Comparison of ENCODE assay signal across 8 cellular contexts in the genomic region with DNA sequence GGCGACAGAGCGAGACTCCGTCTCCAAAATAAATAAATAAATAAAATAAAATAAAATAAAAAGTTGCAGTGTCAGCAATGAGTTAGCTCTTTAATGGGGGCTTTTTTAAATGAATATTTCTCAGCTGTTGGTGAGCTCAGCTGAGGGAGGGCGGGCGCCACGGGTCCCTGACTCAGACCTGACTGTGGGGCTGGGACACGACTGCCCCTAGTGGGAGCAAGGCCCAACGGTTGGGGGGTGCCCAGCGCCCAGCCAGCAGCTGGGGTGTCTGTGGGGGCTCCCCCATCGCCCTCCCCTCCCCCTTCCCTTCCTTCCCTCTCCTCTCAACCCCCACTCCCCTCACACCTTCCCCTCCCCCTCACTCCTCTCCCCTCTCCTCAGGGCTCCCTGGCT. TPM values are rescaled to one million over a fixed set of nuclear protein-coding genes. Genes with fewer than 3 reads are reported as not detected.
A peak's percentile ranks its signal among the peaks of the same experiment; 100 is the strongest.
DNase-seq lines count a peak whose midpoint lies in the region; ATAC-seq, FAIRE-seq and TF ChIP-seq lines count a peak whose summit lies in the region.

No MANE protein-coding gene starts in this region.

- CTCF ChIA-PET in WTC11 (lab: Charles Lee) = no interaction called here

- no peak overlapping the region for H3K4me3 ChIP-seq in cardiac fibroblast (replicated peaks in 1 of 2; ENCODE audit: low read depth in 2 of 2, low read length in 2 of 2)

- H3K36me3 Mint-ChIP-seq in WTC11 = no peaks in the 10 kb centered on the region

- peaks cover 9% of the 10 kb centered on the region; the same call in 1 of the 2 replicates for H3K9me3 Mint-ChIP-seq in WTC11

- DNase-seq in CD1c-positive myeloid dendritic cell (ENCODE audit: extremely low spot score) (peak; percentile 69), WTC11 (ENCODE audit: low spot score) (no peak), cardiac fibroblast (ENCODE audit: low read depth in 2 of 2) (peak; percentile 34 to 40), GM12892 (ENCODE audit: insufficient read length) (no peak)
- peak; percentile 49 to 62 (median 59) for DNase-seq in stimulated activated CD4-positive, alpha-beta T cell treated with anti-CD3 and anti-CD28 coated beads, Interleukin-12 subunit alpha, Interleukin-12 subunit beta, amount 100 ng/mL, for 48 hours (ENCODE audit: low read depth in 2 of 3, low spot score in 1 of 3)

- POLR2A ChIA-PET in WTC11 (lab: Charles Lee) = no interaction called here

- peaks cover 21% of the 10 kb centered on the region for H3K4me1 Mint-ChIP-seq in WTC11

- no peak for TF ChIP-seq CTCF in WTC11 (IDR thresholded peaks at IDR 0.05)
- peak; percentile 51 for TF ChIP-seq CTCF in cardiac fibroblast (IDR thresholded peaks at IDR 0.05; ENCODE audit: low read depth, low read length)

- no peak for FAIRE-seq in GM12892 (lab: Jason Lieb, UNC)

- H3K4me3 Mint-ChIP-seq in WTC11 = no peak overlapping the region

- TF ChIP-seq POLR2A in GM12892 (IDR thresholded peaks at IDR 0.05; ENCODE audit: low read depth, low read length) = no peak

- H3K27ac Mint-ChIP-seq in WTC11 = no peak overlapping the region

- ATAC-seq in HG03520 (IDR thresholded peaks at IDR 0.05; ENCODE audit: unreplicated experiment) = peak; percentile 50
- ATAC-seq in WTC11 = no peak
- ATAC-seq in GM21529 (IDR thresholded peaks at IDR 0.05; ENCODE audit: unreplicated experiment) = no peak
- no peak for ATAC-seq in GM18519 (IDR thresholded peaks at IDR 0.05; ENCODE audit: low FRiP score, unreplicated experiment)

- H3K27me3 Mint-ChIP-seq in WTC11 (ENCODE audit: low read depth) = no peaks in the 10 kb centered on the region

TF ChIP-seq in WTC11, 78 proteins besides CTCF, POLR2A, EP300 and RAD21:
- TF ChIP-seq HMGA2 (CRISPR knock-in tag; IDR thresholded peaks at IDR 0.05) = peak; percentile 42; the same call in 1 of the 2 replicates
- TF ChIP-seq, protein P1, sequence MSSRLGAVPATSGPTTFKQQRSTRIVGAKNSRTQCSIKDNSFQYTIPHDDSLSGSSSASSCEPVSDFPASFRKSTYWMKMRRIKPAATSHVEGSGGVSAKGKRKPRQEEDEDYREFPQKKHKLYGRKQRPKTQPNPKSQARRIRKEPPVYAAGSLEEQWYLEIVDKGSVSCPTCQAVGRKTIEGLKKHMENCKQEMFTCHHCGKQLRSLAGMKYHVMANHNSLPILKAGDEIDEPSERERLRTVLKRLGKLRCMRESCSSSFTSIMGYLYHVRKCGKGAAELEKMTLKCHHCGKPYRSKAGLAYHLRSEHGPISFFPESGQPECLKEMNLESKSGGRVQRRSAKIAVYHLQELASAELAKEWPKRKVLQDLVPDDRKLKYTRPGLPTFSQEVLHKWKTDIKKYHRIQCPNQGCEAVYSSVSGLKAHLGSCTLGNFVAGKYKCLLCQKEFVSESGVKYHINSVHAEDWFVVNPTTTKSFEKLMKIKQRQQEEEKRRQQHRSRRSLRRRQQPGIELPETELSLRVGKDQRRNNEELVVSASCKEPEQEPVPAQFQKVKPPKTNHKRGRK (CRISPR knock-in tag; IDR thresholded peaks at IDR 0.05; ENCODE audit: borderline replicate concordance) = no peak
- TF ChIP-seq, protein P2, sequence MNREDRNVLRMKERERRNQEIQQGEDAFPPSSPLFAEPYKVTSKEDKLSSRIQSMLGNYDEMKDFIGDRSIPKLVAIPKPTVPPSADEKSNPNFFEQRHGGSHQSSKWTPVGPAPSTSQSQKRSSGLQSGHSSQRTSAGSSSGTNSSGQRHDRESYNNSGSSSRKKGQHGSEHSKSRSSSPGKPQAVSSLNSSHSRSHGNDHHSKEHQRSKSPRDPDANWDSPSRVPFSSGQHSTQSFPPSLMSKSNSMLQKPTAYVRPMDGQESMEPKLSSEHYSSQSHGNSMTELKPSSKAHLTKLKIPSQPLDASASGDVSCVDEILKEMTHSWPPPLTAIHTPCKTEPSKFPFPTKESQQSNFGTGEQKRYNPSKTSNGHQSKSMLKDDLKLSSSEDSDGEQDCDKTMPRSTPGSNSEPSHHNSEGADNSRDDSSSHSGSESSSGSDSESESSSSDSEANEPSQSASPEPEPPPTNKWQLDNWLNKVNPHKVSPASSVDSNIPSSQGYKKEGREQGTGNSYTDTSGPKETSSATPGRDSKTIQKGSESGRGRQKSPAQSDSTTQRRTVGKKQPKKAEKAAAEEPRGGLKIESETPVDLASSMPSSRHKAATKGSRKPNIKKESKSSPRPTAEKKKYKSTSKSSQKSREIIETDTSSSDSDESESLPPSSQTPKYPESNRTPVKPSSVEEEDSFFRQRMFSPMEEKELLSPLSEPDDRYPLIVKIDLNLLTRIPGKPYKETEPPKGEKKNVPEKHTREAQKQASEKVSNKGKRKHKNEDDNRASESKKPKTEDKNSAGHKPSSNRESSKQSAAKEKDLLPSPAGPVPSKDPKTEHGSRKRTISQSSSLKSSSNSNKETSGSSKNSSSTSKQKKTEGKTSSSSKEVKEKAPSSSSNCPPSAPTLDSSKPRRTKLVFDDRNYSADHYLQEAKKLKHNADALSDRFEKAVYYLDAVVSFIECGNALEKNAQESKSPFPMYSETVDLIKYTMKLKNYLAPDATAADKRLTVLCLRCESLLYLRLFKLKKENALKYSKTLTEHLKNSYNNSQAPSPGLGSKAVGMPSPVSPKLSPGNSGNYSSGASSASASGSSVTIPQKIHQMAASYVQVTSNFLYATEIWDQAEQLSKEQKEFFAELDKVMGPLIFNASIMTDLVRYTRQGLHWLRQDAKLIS (CRISPR knock-in tag; IDR thresholded peaks at IDR 0.05; ENCODE audit: borderline replicate concordance) = no peak
- no peak for TF ChIP-seq NFATC4 (CRISPR knock-in tag; IDR thresholded peaks at IDR 0.05)
- no peak for TF ChIP-seq NFYB (CRISPR knock-in tag; conservative IDR thresholded peaks at IDR 0.05; ENCODE audit: low read depth)
- TF ChIP-seq, protein P3, sequence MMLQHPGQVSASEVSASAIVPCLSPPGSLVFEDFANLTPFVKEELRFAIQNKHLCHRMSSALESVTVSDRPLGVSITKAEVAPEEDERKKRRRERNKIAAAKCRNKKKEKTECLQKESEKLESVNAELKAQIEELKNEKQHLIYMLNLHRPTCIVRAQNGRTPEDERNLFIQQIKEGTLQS (CRISPR knock-in tag; conservative IDR thresholded peaks at IDR 0.05) = no peak
TF ChIP-seq in WTC11: peak in this region for 1.

RNA-seq across cellular contexts. Expression of a gene that starts 46.6 kb away (rescaled TPM):
- 12.2 to 14.1 TPM (median 13.6 TPM) in 3 replicates for total RNA-seq in WTC11 (2021)
- not detected for polyA plus RNA-seq in GM12892 (2012; ENCODE audit: missing spikeins)

Comparison
In these comparisons a context has a peak if more than half of its experiments do, and no peak if none do; other contexts are left out.
1. DNase-seq: peak in CD1c-positive myeloid dendritic cell (single experiment), cardiac fibroblast (2 of 2) and stimulated activated CD4-positive, alpha-beta T cell treated with anti-CD3 and anti-CD28 coated beads, Interleukin-12 subunit alpha, Interleukin-12 subunit beta, amount 100 ng/mL, for 48 hours (3 of 3); none in WTC11 (single experiment) and GM12892 (single experiment).